30 cellular contexts compared by ENCODE assay signal in the genomic region with DNA sequence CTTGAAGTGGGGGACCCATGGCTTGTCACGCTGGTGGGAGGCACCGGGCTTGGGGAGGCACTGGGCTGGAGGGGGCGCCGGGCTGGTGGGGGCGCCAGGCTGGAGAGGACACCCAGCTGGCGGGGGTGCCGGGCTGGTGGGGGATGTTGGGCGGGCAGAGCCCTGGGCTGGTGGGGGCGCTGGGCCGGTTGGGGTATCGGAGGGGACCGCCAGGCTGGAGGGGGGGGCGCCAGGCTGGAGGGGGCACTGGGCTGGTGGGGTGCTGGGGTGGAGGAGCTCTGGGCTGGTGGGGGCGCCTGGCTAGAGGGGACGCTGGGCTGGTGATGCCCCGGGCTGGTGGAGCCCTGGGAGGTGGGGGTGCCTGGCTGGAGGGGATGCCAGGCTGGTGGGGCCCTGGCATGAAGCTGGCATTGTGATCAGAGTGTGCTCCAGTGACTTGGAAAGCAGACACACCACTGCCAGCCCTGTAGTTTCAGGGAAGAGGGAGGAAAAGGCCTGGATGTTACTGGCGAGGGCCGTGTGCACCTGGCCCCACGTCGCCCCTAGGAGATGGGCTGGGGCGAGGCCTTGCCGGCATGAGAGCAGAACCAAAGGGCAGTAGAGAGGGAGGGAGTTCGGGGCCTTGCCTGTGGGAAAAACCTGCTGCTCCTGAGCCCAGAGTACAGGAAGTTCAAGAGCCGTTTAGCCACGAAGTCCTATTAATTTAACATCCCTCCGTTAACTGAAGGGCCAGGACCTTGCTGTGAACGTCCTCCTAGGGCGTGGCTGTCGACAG. TPM values are rescaled to one million over a fixed set of nuclear protein-coding genes. Genes with fewer than 3 reads are reported as not detected.
A peak's percentile ranks its signal among the peaks of the same experiment; 100 is the strongest.
DNase-seq lines count a peak whose midpoint lies in the region; ATAC-seq, FAIRE-seq and TF ChIP-seq lines count a peak whose summit lies in the region.
"Had no signal": no experiment of that assay in that cellular context is flagged by ENCODE, and none has a peak within 500 bp of the region (broad histone marks: within the 10 kb centered on the region; RNA-seq: fewer than 3 reads in every experiment).

No MANE protein-coding gene starts in this region.

- no peak overlapping the region for H3K27ac ChIP-seq in kidney (ENCODE audit: low read depth in 2 of 2, low read length in 2 of 2)
- no peak overlapping the region for H3K27ac ChIP-seq in sigmoid colon
- H3K27ac ChIP-seq: body of pancreas, epithelial cell of prostate, skin epidermis, transverse colon, VCaP had no signal

- WGBS in sigmoid colon, 2 donors = 54 to 74% methylated on average over 29 of the region's 29 CpGs

- peaks cover 12% of the 10 kb centered on the region for H3K27me3 Mint-ChIP-seq in activated naive CD8-positive, alpha-beta T cell treated with anti-CD3 and anti-CD28 coated beads, Interleukin-2, amount 10 ng/mL, durations not matched to agents 7 days and 5 days
- H3K27me3 Mint-ChIP-seq in activated naive CD8-positive, alpha-beta T cell treated with anti-CD3 and anti-CD28 coated beads, Interleukin-2, amount 50 U/mL, for 24 hours = peaks cover 16% of the 10 kb centered on the region
- peaks cover 4 to 17% (median 8%) of the 10 kb centered on the region in 3 donors for H3K27me3 Mint-ChIP-seq in immature natural killer cell (ENCODE audit: low read depth in 3 of 3)

- H3K4me1 ChIP-seq in kidney (ENCODE audit: control insufficient read depth in 1 of 2, insufficient read depth in 1 of 2, low read depth in 1 of 2, low read length in 2 of 2) = peaks cover 0 to 2% of the 10 kb centered on the region in 2 donors
- no peaks in the 10 kb centered on the region for H3K4me1 ChIP-seq in sigmoid colon
- H3K4me1 ChIP-seq: body of pancreas, transverse colon had no signal

- H3K9me3 ChIP-seq in kidney (ENCODE audit: control insufficient read depth in 1 of 2, low read length in 2 of 2) (no peaks in the 10 kb centered on the region), sigmoid colon (no peaks in the 10 kb centered on the region)
- H3K9me3 ChIP-seq: body of pancreas, MG63, transverse colon had no signal

- no peak overlapping the region for H3K9ac ChIP-seq in kidney (ENCODE audit: low read length in 2 of 2)

- H3K4me3 Mint-ChIP-seq in activated naive CD8-positive, alpha-beta T cell treated with anti-CD3 and anti-CD28 coated beads, Interleukin-2, amount 10 ng/mL, durations not matched to agents 7 days and 5 days = no peak overlapping the region
- H3K4me3 Mint-ChIP-seq in activated naive CD8-positive, alpha-beta T cell treated with anti-CD3 and anti-CD28 coated beads, Interleukin-2, amount 50 U/mL, for 24 hours = no peak overlapping the region
- no peak overlapping the region for H3K4me3 Mint-ChIP-seq in immature natural killer cell
- H3K4me3 Mint-ChIP-seq: activated T-cell treated with anti-CD3 and anti-CD28 coated beads, Interleukin-2, amount 50 U/mL, for 24 hours; T-helper 2 cell treated with Interferon-gamma antibody and Interleukin-4, amounts not matched to agents 5 μg/mL and 100 μg/mL, for 36 hours had no signal

- H3K4me3 ChIP-seq in kidney (ENCODE audit: low read length in 2 of 2) = no peak overlapping the region
- no peak overlapping the region for H3K4me3 ChIP-seq in sigmoid colon
- H3K4me3 ChIP-seq: body of pancreas, MG63, skin epidermis, transverse colon had no signal

- peak; percentile 25 for DNase-seq in activated naive CD8-positive, alpha-beta T cell treated with anti-CD3 and anti-CD28 coated beads, Interleukin-2, amount 10 ng/mL, durations not matched to agents 7 days and 5 days
- no peak for DNase-seq in activated naive CD8-positive, alpha-beta T cell treated with anti-CD3 and anti-CD28 coated beads, Interleukin-2, amount 50 U/mL, for 24 hours
- DNase-seq in HuH-7.5 (ENCODE audit: low spot score) (peak; percentile 7), kidney (peak; percentile 61), sigmoid colon (peak; percentile 60), NCI-H748 (lab: John Stamatoyannopoulos, UW; ENCODE audit: unreplicated experiment) (no peak), immature natural killer cell (no peak)
- DNase-seq: activated CD4-positive, alpha-beta T cell treated with anti-CD3 and anti-CD28 coated beads for 48 hours; activated gamma-delta T cell treated with Interleukin-2 at 50 U/mL for 16 hours; body of pancreas; DMS53; KBM-7; kidney glomerular epithelial cell; MG63; NCI-H2029 treated with DMSO at 0.1 percent for 48 hours; NCI-H345; NCI-H774; nucleus accumbens; RPMI8226; transverse colon had no signal

- no peak overlapping the region for H3K27ac Mint-ChIP-seq in activated naive CD8-positive, alpha-beta T cell treated with anti-CD3 and anti-CD28 coated beads, Interleukin-2, amount 10 ng/mL, durations not matched to agents 7 days and 5 days
- no peak overlapping the region for H3K27ac Mint-ChIP-seq in activated naive CD8-positive, alpha-beta T cell treated with anti-CD3 and anti-CD28 coated beads, Interleukin-2, amount 50 U/mL, for 24 hours
- H3K27ac Mint-ChIP-seq in immature natural killer cell = no peak overlapping the region

- H3K9me3 Mint-ChIP-seq in activated naive CD8-positive, alpha-beta T cell treated with anti-CD3 and anti-CD28 coated beads, Interleukin-2, amount 10 ng/mL, durations not matched to agents 7 days and 5 days = no peaks in the 10 kb centered on the region
- no peaks in the 10 kb centered on the region for H3K9me3 Mint-ChIP-seq in activated naive CD8-positive, alpha-beta T cell treated with anti-CD3 and anti-CD28 coated beads, Interleukin-2, amount 50 U/mL, for 24 hours
- no peaks in the 10 kb centered on the region for H3K9me3 Mint-ChIP-seq in immature natural killer cell
- H3K9me3 Mint-ChIP-seq: activated T-cell treated with anti-CD3 and anti-CD28 coated beads, Interleukin-2, amount 50 U/mL, for 24 hours; T-helper 2 cell treated with Interferon-gamma antibody and Interleukin-4, amounts not matched to agents 5 μg/mL and 100 μg/mL, for 36 hours had no signal

- peaks cover 0 to 9% (median 0%) of the 10 kb centered on the region in 3 donors for H3K27me3 ChIP-seq in sigmoid colon
- H3K27me3 ChIP-seq: body of pancreas, MG63 had no signal

- no peak for TF ChIP-seq EP300 in sigmoid colon (IDR thresholded peaks at IDR 0.05)

- H3K36me3 Mint-ChIP-seq in activated naive CD8-positive, alpha-beta T cell treated with anti-CD3 and anti-CD28 coated beads, Interleukin-2, amount 10 ng/mL, durations not matched to agents 7 days and 5 days = no peaks in the 10 kb centered on the region
- H3K36me3 Mint-ChIP-seq in activated naive CD8-positive, alpha-beta T cell treated with anti-CD3 and anti-CD28 coated beads, Interleukin-2, amount 50 U/mL, for 24 hours (ENCODE audit: low read depth) = no peaks in the 10 kb centered on the region
- no peaks in the 10 kb centered on the region for H3K36me3 Mint-ChIP-seq in immature natural killer cell

- peaks cover 6% of the 10 kb centered on the region for H3K4me1 Mint-ChIP-seq in activated naive CD8-positive, alpha-beta T cell treated with anti-CD3 and anti-CD28 coated beads, Interleukin-2, amount 10 ng/mL, durations not matched to agents 7 days and 5 days
- H3K4me1 Mint-ChIP-seq in activated naive CD8-positive, alpha-beta T cell treated with anti-CD3 and anti-CD28 coated beads, Interleukin-2, amount 50 U/mL, for 24 hours = peaks cover 4% of the 10 kb centered on the region
- no peaks in the 10 kb centered on the region for H3K4me1 Mint-ChIP-seq in immature natural killer cell

- intact Hi-C loops in kidney (cut with DNase I) = no loop called here
- intact Hi-C loops in sigmoid colon (cut with DNase I) = no loop called here

- FAIRE-seq in kidney (lab: Jason Lieb, UNC) = no peak
- FAIRE-seq: A204.1, G401.6, GM19239 had no signal

- ATAC-seq in activated naive CD8-positive, alpha-beta T cell treated with anti-CD3 and anti-CD28 coated beads, Interleukin-2, amount 10 ng/mL, durations not matched to agents 7 days and 5 days (ENCODE audit: low read depth) = no peak
- no peak for ATAC-seq in activated naive CD8-positive, alpha-beta T cell treated with anti-CD3 and anti-CD28 coated beads, Interleukin-2, amount 50 U/mL, for 24 hours
- no peak for ATAC-seq in GM18909 (IDR thresholded peaks at IDR 0.05; ENCODE audit: poor library complexity, unreplicated experiment)
- ATAC-seq: body of pancreas, HCT116 had no signal

- POLR2A ChIA-PET in activated naive CD8-positive, alpha-beta T cell treated with anti-CD3 and anti-CD28 coated beads, Interleukin-2, amount 10 ng/mL, durations not matched to agents 7 days and 5 days (lab: Charles Lee) = no interaction called here

- H3K36me3 ChIP-seq in kidney (ENCODE audit: control insufficient read depth in 1 of 2, insufficient read depth in 2 of 2, low read length in 2 of 2) (no peaks in the 10 kb centered on the region), sigmoid colon (no peaks in the 10 kb centered on the region)
- H3K36me3 ChIP-seq: MG63, transverse colon had no signal

- TF ChIP-seq CTCF in kidney (IDR thresholded peaks at IDR 0.05; ENCODE audit: borderline replicate concordance, extremely low read depth, insufficient read depth) (no peak), sigmoid colon (IDR thresholded peaks at IDR 0.05) (no peak)

- no peak for TF ChIP-seq POLR2A in sigmoid colon (IDR thresholded peaks at IDR 0.05)

RNA-seq across cellular contexts. Expression of a gene that starts 13.1 kb away (rescaled TPM):
- total RNA-seq in activated naive CD8-positive, alpha-beta T cell treated with anti-CD3 and anti-CD28 coated beads, Interleukin-2, amount 10 ng/mL, durations not matched to agents 7 days and 5 days = 10 to 100 TPM; 43.3 to 47.6 TPM
- 13.2 TPM for total RNA-seq in kidney
- 6.9 TPM for polyA plus RNA-seq in kidney (ENCODE audit: insufficient read depth, low read depth, low replicate concordance)
- 1 to 10 TPM in 2 of 4 donors, under 1 TPM in 2; 0.16 to 5.2 (median 1.0) TPM for total RNA-seq in sigmoid colon
- polyA plus RNA-seq in sigmoid colon = 10 to 100 TPM; 17.8 to 36.0 (median 19.2) TPM
- 10 to 100 TPM; 11.4 to 20.3 (median 15.9) TPM for polyA plus RNA-seq in immature natural killer cell

RNA-seq across cellular contexts. Expression of a gene that starts 17.4 kb away (rescaled TPM):
- total RNA-seq in activated naive CD8-positive, alpha-beta T cell treated with anti-CD3 and anti-CD28 coated beads, Interleukin-2, amount 10 ng/mL, durations not matched to agents 7 days and 5 days = 100 to 1,000 TPM; 445 to 453 TPM
- total RNA-seq in kidney (381 TPM), sigmoid colon (10 to 100 TPM in 3 of 4 donors, 1 to 10 TPM in 1; 4.9 to 24.3 (median 15.4) TPM)
- polyA plus RNA-seq in kidney (ENCODE audit: insufficient read depth, low read depth, low replicate concordance) (272 TPM), sigmoid colon (100 to 1,000 TPM; 168 to 403 (median 199) TPM), immature natural killer cell (1,000 to 10,000 TPM in 1 of 3 donors, 100 to 1,000 TPM in 2; 921 to 1,915 (median 940) TPM)

RNA-seq across cellular contexts. Expression of a gene that starts 22.3 kb away (rescaled TPM):
- total RNA-seq in activated naive CD8-positive, alpha-beta T cell treated with anti-CD3 and anti-CD28 coated beads, Interleukin-2, amount 10 ng/mL, durations not matched to agents 7 days and 5 days = 1 to 10 TPM; 8.1 to 8.8 TPM
- total RNA-seq in kidney (3.1 TPM), sigmoid colon (1 to 10 TPM; 3.0 to 8.0 (median 6.2) TPM)
- polyA plus RNA-seq in kidney (ENCODE audit: insufficient read depth, low read depth, low replicate concordance) (4.1 TPM), sigmoid colon (1 to 10 TPM in 1 of 3 donors, not detected in 2; 2.3 TPM), immature natural killer cell (1 to 10 TPM in 2 of 3 donors, not detected in 1; 1.1 to 1.4 TPM)

RNA-seq across cellular contexts. Expression of a gene that starts 29.5 kb away (rescaled TPM):
- total RNA-seq in activated naive CD8-positive, alpha-beta T cell treated with anti-CD3 and anti-CD28 coated beads, Interleukin-2, amount 10 ng/mL, durations not matched to agents 7 days and 5 days = 1 to 10 TPM; 1.2 to 1.6 TPM
- total RNA-seq in kidney (357 TPM), sigmoid colon (10 to 100 TPM; 49.8 to 79.5 (median 57.1) TPM)
- polyA plus RNA-seq in kidney (ENCODE audit: insufficient read depth, low read depth, low replicate concordance) (338 TPM), sigmoid colon (10 to 100 TPM; 13.6 to 50.0 (median 34.2) TPM), immature natural killer cell (10 to 100 TPM in 2 of 3 donors, 1 to 10 TPM in 1; 5.7 to 30.2 (median 18.1) TPM)

Comparison
In these comparisons a context has a peak if more than half of its experiments do, and no peak if none do; other contexts are left out.
1. DNase-seq: peak in activated naive CD8-positive, alpha-beta T cell treated with anti-CD3 and anti-CD28 coated beads, Interleukin-2, amount 10 ng/mL, durations not matched to agents 7 days and 5 days (single experiment), HuH-7.5 (single experiment), kidney (single experiment) and sigmoid colon (single experiment); none in activated naive CD8-positive, alpha-beta T cell treated with anti-CD3 and anti-CD28 coated beads, Interleukin-2, amount 50 U/mL, for 24 hours (single experiment), NCI-H748 (single experiment) and immature natural killer cell (0 of 3).
2. RNA of a gene that starts 17.4 kb away (total RNA-seq): 445 to 453 TPM in activated naive CD8-positive, alpha-beta T cell treated with anti-CD3 and anti-CD28 coated beads, Interleukin-2, amount 10 ng/mL, durations not matched to agents 7 days and 5 days and 381 TPM in kidney (single experiment); 4.9 to 24.3 TPM in sigmoid colon; every median in the first group is over 10 times any median in the second.